In genomic region chr2:7847321-7847720, GRCh38 we compare ENCODE assay signal across 19 cellular contexts.
DNase-seq lines count a peak whose midpoint lies in the region; ATAC-seq, FAIRE-seq and TF ChIP-seq lines count a peak whose summit lies in the region.
"Had no signal": no experiment of that assay in that cellular context is flagged by ENCODE, and none has a peak within 500 bp of the region (broad histone marks: within the 10 kb centered on the region; RNA-seq: fewer than 3 reads in every experiment).

No MANE protein-coding gene starts in this region.

- intact Hi-C loops in HepG2 (cut with micrococcal nuclease; ENCODE audit: unreplicated experiment) (no loop called here), right lobe of liver (cut with DNase I) (no loop called here)

- no peak overlapping the region for H3K4me3 ChIP-seq in HepG2 (replicated peaks in 1 of 3; ENCODE audit: insufficient read depth in 1 of 3, low read depth in 2 of 3, low read length in 3 of 3)
- no peak overlapping the region for H3K4me3 ChIP-seq in right lobe of liver
- no peak overlapping the region for H3K4me3 ChIP-seq in SJSA1
- H3K4me3 ChIP-seq in endodermal cell (ENCODE audit: low read length) = no peak overlapping the region
- H3K4me3 ChIP-seq: heart right ventricle, stomach had no signal

- TF ChIP-seq EP300 in HepG2 (IDR thresholded peaks at IDR 0.05; ENCODE audit: low read depth in 2 of 2, low read length in 2 of 2) (no peak), HepG2 (CRISPR knock-in tag; IDR thresholded peaks at IDR 0.05; ENCODE audit: borderline replicate concordance) (no peak)

- H3K4me1 ChIP-seq in HepG2 (ENCODE audit: insufficient read depth, low read length) (peaks cover 16% of the 10 kb centered on the region; the same call in 1 of the 2 replicates), right lobe of liver (no peaks in the 10 kb centered on the region), SJSA1 (replicated peaks) (peaks cover 39% of the 10 kb centered on the region), endodermal cell (ENCODE audit: control insufficient read depth, insufficient read depth, low read length) (peaks cover 4% of the 10 kb centered on the region)

- no peaks in the 10 kb centered on the region for H3K36me3 Mint-ChIP-seq in endodermal cell (ENCODE audit: low read depth)
- peaks cover 4% of the 10 kb centered on the region for H3K36me3 Mint-ChIP-seq in stimulated activated effector memory CD8-positive, alpha-beta T cell treated with anti-CD3 and anti-CD28 coated beads, Interleukin-12 subunit alpha, Interleukin-12 subunit beta, amount 100 ng/mL, for 72 hours
- H3K36me3 Mint-ChIP-seq: brain, naive B cell had no signal

- no peak overlapping the region for H3K27ac Mint-ChIP-seq in endodermal cell
- peak overlapping the region; percentile 89 for H3K27ac Mint-ChIP-seq in stimulated activated effector memory CD8-positive, alpha-beta T cell treated with anti-CD3 and anti-CD28 coated beads, Interleukin-12 subunit alpha, Interleukin-12 subunit beta, amount 100 ng/mL, for 72 hours
- H3K27ac Mint-ChIP-seq: brain, naive B cell had no signal

- in situ Hi-C loops in HepG2 (cut with HindIII; ENCODE audit: extremely low pct_ligation_motif_present, low pct_unique_long_range_greater_than_20kb) = no loop called here

- H3K9ac ChIP-seq in HepG2 (ENCODE audit: insufficient read depth, low read depth, low read length) (no peak overlapping the region), endodermal cell (ENCODE audit: extremely low read depth, low read length, poor library complexity, severe bottlenecking) (no peak overlapping the region)
- H3K9ac ChIP-seq: parathyroid adenoma had no signal

- no peak for ATAC-seq in HepG2
- no peak for ATAC-seq in right lobe of liver
- no peak for ATAC-seq in stimulated activated effector memory CD8-positive, alpha-beta T cell treated with anti-CD3 and anti-CD28 coated beads, Interleukin-12 subunit alpha, Interleukin-12 subunit beta, amount 100 ng/mL, for 72 hours

- CTCF ChIA-PET in HepG2 (lab: Yijun Ruan, JAX; ENCODE audit: low intra/inter-chr PET ratio, low total read pairs) = no interaction called here

- no peak for TF ChIP-seq RAD21 in HepG2 (CRISPR knock-in tag; IDR thresholded peaks at IDR 0.05)

- H3K9me3 ChIP-seq in HepG2 (ENCODE audit: low read length) (no peaks in the 10 kb centered on the region), right lobe of liver (no peaks in the 10 kb centered on the region), SJSA1 (replicated peaks) (no peaks in the 10 kb centered on the region), endodermal cell (ENCODE audit: control insufficient read depth, low read length) (no peaks in the 10 kb centered on the region)
- H3K9me3 ChIP-seq: heart right ventricle, stomach had no signal

- no peaks in the 10 kb centered on the region for H4K20me1 ChIP-seq in HepG2 (ENCODE audit: insufficient read depth, low read length)

- peaks cover 16% of the 10 kb centered on the region for H3K4me1 Mint-ChIP-seq in endodermal cell
- H3K4me1 Mint-ChIP-seq in stimulated activated effector memory CD8-positive, alpha-beta T cell treated with anti-CD3 and anti-CD28 coated beads, Interleukin-12 subunit alpha, Interleukin-12 subunit beta, amount 100 ng/mL, for 72 hours = peaks cover 30% of the 10 kb centered on the region
- H3K4me1 Mint-ChIP-seq: naive B cell had no signal

- TF ChIP-seq POLR2A in HepG2 (IDR thresholded peaks at IDR 0.05; ENCODE audit: insufficient read depth in 1 of 2, low read depth in 2 of 2, low read length in 2 of 2) = no peak
- no peak for TF ChIP-seq POLR2A in right lobe of liver (IDR thresholded peaks at IDR 0.05)
- TF ChIP-seq POLR2A in GM12892 (IDR thresholded peaks at IDR 0.05; ENCODE audit: low read depth, low read length) = no peak

- TF ChIP-seq CTCF in HepG2 (CRISPR knock-in tag; IDR thresholded peaks at IDR 0.05) (no peak), right lobe of liver (IDR thresholded peaks at IDR 0.05) (no peak), endodermal cell (conservative IDR thresholded peaks at IDR 0.05) (no peak)

- peaks cover 7% of the 10 kb centered on the region for H3K27me3 Mint-ChIP-seq in endodermal cell (ENCODE audit: insufficient read depth)

- no peak overlapping the region for H2AFZ ChIP-seq in HepG2 (ENCODE audit: low read length)

- no peak for FAIRE-seq in HepG2 (lab: Jason Lieb, UNC)
- no peak for FAIRE-seq in GM12892 (lab: Jason Lieb, UNC)

- H3K27me3 ChIP-seq in HepG2 (ENCODE audit: control insufficient read depth in 1 of 2, insufficient read depth in 2 of 2, low read length in 2 of 2) (no peaks in the 10 kb centered on the region; a peak in 1 of 5 replicates), right lobe of liver (no peaks in the 10 kb centered on the region), SJSA1 (replicated peaks) (no peaks in the 10 kb centered on the region), endodermal cell (ENCODE audit: control insufficient read depth, insufficient read depth, low read length, poor library complexity, severe bottlenecking) (no peaks in the 10 kb centered on the region)
- H3K27me3 ChIP-seq: heart right ventricle had no signal

- WGBS in HepG2 (ENCODE audit: low lambda C conversion rate) = 15% methylated on average over 4 of the region's 4 CpGs
- 74% methylated on average over 4 of the region's 4 CpGs for WGBS in right lobe of liver (ENCODE audit: insufficient coverage, low coverage, low lambda C conversion rate, missing lambda C conversion rate)
- WGBS in endodermal cell (ENCODE audit: insufficient coverage in 1 of 2, insufficient read length in 1 of 2), 2 experiments = 91 to 94% methylated on average over 2 to 4 of the region's 4 CpGs

- no peak overlapping the region for H3K27ac ChIP-seq in HepG2 (ENCODE audit: extremely low read length, insufficient read depth, low read length)
- H3K27ac ChIP-seq in right lobe of liver = no peak overlapping the region
- H3K27ac ChIP-seq in SJSA1 = peak overlapping the region; percentile 68
- no peak overlapping the region for H3K27ac ChIP-seq in endodermal cell (ENCODE audit: low read depth, low read length)
- H3K27ac ChIP-seq: heart right ventricle, parathyroid adenoma, stomach had no signal

- H3K79me2 ChIP-seq in HepG2 (ENCODE audit: insufficient read depth, low read length) = no peaks in the 10 kb centered on the region
- H3K79me2 ChIP-seq: parathyroid adenoma had no signal

- no TSS peak for BruUV-seq in HepG2 (replicated peaks; lab: Mats Ljungman, UMichigan)

- DNase-seq in HepG2 (ENCODE audit: low spot score) (no peak), right lobe of liver (no peak), SJSA1 (ENCODE audit: low read depth in 1 of 2, low spot score in 2 of 2) (no peak), endodermal cell (peak; percentile 27), GM12892 (ENCODE audit: insufficient read length) (no peak), AG08395 (ENCODE audit: low spot score) (no peak), H4 (ENCODE audit: low spot score) (no peak)
- DNase-seq in stimulated activated effector memory CD8-positive, alpha-beta T cell treated with anti-CD3 and anti-CD28 coated beads, Interleukin-12 subunit alpha, Interleukin-12 subunit beta, amount 100 ng/mL, for 72 hours (ENCODE audit: low spot score in 2 of 2) = peak in 1 of 2 donors; percentile 48
- DNase-seq: activated naive CD4-positive, alpha-beta T cell; cortex of kidney; DND-41; heart right ventricle; naive B cell; NCI-H1105 treated with DMSO at 0.1 percent for 48 hours; NCI-H69; Right ventricle myocardium superior; stomach had no signal

- no peak overlapping the region for H3K4me3 Mint-ChIP-seq in endodermal cell
- H3K4me3 Mint-ChIP-seq in stimulated activated effector memory CD8-positive, alpha-beta T cell treated with anti-CD3 and anti-CD28 coated beads, Interleukin-12 subunit alpha, Interleukin-12 subunit beta, amount 100 ng/mL, for 72 hours = peak overlapping the region; percentile 37
- H3K4me3 Mint-ChIP-seq: brain, naive B cell had no signal

- H3K36me3 ChIP-seq in HepG2 (replicated peaks in 1 of 2; ENCODE audit: control insufficient read depth in 1 of 2, insufficient read depth in 2 of 2, low read length in 2 of 2) (no peaks in the 10 kb centered on the region), right lobe of liver (no peaks in the 10 kb centered on the region), SJSA1 (no peaks in the 10 kb centered on the region), endodermal cell (ENCODE audit: control insufficient read depth, insufficient read depth, low read length) (no peaks in the 10 kb centered on the region)
- H3K36me3 ChIP-seq: heart right ventricle, stomach had no signal

- H3K4me2 ChIP-seq in HepG2 (ENCODE audit: low read depth, low read length) = peak overlapping the region; percentile 13; the same call in 1 of the 2 replicates

- POLR2A ChIA-PET in HepG2 (lab: Yijun Ruan, JAX) = no interaction called here

- peaks cover 2% of the 10 kb centered on the region for H3K9me3 Mint-ChIP-seq in endodermal cell
- H3K9me3 Mint-ChIP-seq in stimulated activated effector memory CD8-positive, alpha-beta T cell treated with anti-CD3 and anti-CD28 coated beads, Interleukin-12 subunit alpha, Interleukin-12 subunit beta, amount 100 ng/mL, for 72 hours = no peaks in the 10 kb centered on the region

TF ChIP-seq in HepG2, 621 proteins besides CTCF, POLR2A, EP300 and RAD21 (continues in another document):
- TF ChIP-seq FLYWCH1 (CRISPR knock-in tag; IDR thresholded peaks at IDR 0.05) (no peak), ZKSCAN1 (IDR thresholded peaks at IDR 0.05; ENCODE audit: low read length) (no peak), SP4 (CRISPR knock-in tag; IDR thresholded peaks at IDR 0.05) (no peak), ZNF850 (CRISPR knock-in tag; conservative IDR thresholded peaks at IDR 0.05) (no peak), HMG20B (CRISPR knock-in tag; conservative IDR thresholded peaks at IDR 0.05) (no peak), MAFF (IDR thresholded peaks at IDR 0.05; ENCODE audit: low read depth, low read length) (no peak), ZNF761 (CRISPR knock-in tag; conservative IDR thresholded peaks at IDR 0.05) (no peak), ZSCAN31 (CRISPR knock-in tag; IDR thresholded peaks at IDR 0.05; ENCODE audit: low read depth) (no peak), ATRX (CRISPR knock-in tag; IDR thresholded peaks at IDR 0.05; ENCODE audit: borderline replicate concordance) (no peak)
- TF ChIP-seq, protein P1, sequence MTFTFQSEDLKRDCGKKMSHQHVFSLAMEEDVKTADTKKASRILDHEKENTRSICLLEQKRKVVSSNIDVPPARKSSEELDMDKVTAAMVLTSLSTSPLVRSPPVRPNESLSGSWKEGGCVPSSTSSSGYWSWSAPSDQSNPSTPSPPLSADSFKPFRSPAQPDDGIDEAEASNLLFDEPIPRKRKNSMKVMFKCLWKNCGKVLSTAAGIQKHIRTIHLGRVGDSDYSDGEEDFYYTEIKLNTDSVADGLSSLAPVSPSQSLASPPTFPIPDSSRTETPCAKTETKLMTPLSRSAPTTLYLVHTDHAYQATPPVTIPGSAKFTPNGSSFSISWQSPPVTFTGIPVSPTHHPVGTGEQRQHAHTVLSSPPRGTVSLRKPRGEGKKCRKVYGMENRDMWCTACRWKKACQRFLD (CRISPR knock-in tag; IDR thresholded peaks at IDR 0.05; ENCODE audit: borderline replicate concordance) = no peak
- TF ChIP-seq, protein P2, sequence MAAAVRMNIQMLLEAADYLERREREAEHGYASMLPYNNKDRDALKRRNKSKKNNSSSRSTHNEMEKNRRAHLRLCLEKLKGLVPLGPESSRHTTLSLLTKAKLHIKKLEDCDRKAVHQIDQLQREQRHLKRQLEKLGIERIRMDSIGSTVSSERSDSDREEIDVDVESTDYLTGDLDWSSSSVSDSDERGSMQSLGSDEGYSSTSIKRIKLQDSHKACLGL (CRISPR knock-in tag; IDR thresholded peaks at IDR 0.05) = no peak
